ENCODE assay signal across 7 cellular contexts in the genomic region with DNA sequence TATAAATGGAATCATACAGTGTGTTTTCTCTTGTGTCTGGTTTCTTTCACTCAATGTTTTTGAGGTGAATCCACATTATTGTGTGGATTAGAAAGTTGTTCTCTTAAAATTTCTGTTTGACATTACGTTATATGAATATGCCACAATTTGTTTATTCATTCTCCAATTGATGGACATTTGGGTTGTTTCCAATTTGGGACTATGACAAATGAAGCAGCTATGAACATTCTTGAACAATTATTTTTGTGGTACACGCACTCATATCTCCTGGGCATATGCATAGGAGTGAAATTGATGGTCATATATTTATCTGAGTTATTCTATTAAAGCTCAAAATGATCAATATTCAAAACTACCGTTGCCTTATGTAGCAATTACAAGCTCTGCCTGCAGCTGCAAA. TPM values are rescaled to one million over a fixed set of nuclear protein-coding genes. Genes with fewer than 3 reads are reported as not detected.
"Had no signal": no experiment of that assay in that cellular context is flagged by ENCODE, and none has a peak within 500 bp of the region (broad histone marks: within the 10 kb centered on the region; RNA-seq: fewer than 3 reads in every experiment).

No MANE protein-coding gene starts in this region.

- H3K4me3 ChIP-seq: GM12878 had no signal

- FAIRE-seq: G401.6, GM12878, GM12891, GM18507, GM19239 had no signal

- ATAC-seq: GM12878 had no signal

- DNase-seq: GDM1, GF-D8 had no signal

RNA-seq across cellular contexts. Expression of gene THRB, which starts 5.3 kb away (rescaled TPM):
- polyA plus RNA-seq: GM12878 had no signal
